In genomic region chr11:17923213-17923612, GRCh38 we compare ENCODE assay signal across 20 cellular contexts.
DNase-seq lines count a peak whose midpoint lies in the region; TF ChIP-seq lines count a peak whose summit lies in the region.
"Had no signal": no experiment of that assay in that cellular context is flagged by ENCODE, and none has a peak within 500 bp of the region (broad histone marks: within the 10 kb centered on the region; RNA-seq: fewer than 3 reads in every experiment).

No MANE protein-coding gene starts in this region.

- H3K36me3 ChIP-seq in cardiac muscle cell (no peaks in the 10 kb centered on the region), ascending aorta (peaks cover 0 to 2% of the 10 kb centered on the region in 2 donors)

- TF ChIP-seq CTCF in AG10803 (conservative IDR thresholded peaks at IDR 0.05; ENCODE audit: low read length) (no peak), cardiac muscle cell (IDR thresholded peaks at IDR 0.05; ENCODE audit: low read depth, low read length) (no peak), nephron (IDR thresholded peaks at IDR 0.05; ENCODE audit: unreplicated experiment in 3 of 3) (no peak), ascending aorta (IDR thresholded peaks at IDR 0.05) (no peak), endothelial cell (IDR thresholded peaks at IDR 0.05; ENCODE audit: unreplicated experiment) (no peak)

- intact Hi-C loops in ascending aorta (cut with DNase I): no loop called here

- H3K9me3 Mint-ChIP-seq in nephron (no peaks in the 10 kb centered on the region), endothelial cell (ENCODE audit: unreplicated experiment) (no peaks in the 10 kb centered on the region)
- H3K9me3 Mint-ChIP-seq: activated CD8-positive, alpha-beta T cell treated with anti-CD3 and anti-CD28 coated beads for 36 hours; activated naive CD8-positive, alpha-beta T cell treated with anti-CD3 and anti-CD28 coated beads, Interleukin-2, amount 10 ng/mL, durations not matched to agents 7 days and 5 days; naive thymus-derived CD4-positive, alpha-beta T cell; T-cell had no signal

- peaks cover 58% of the 10 kb centered on the region for H3K4me1 Mint-ChIP-seq in nephron
- peaks cover 5% of the 10 kb centered on the region for H3K4me1 Mint-ChIP-seq in endothelial cell (ENCODE audit: unreplicated experiment)
- H3K4me1 Mint-ChIP-seq: T-cell had no signal

- H3K36me3 Mint-ChIP-seq in nephron (ENCODE audit: low read depth) (no peaks in the 10 kb centered on the region), endothelial cell (ENCODE audit: low read depth, unreplicated experiment) (no peaks in the 10 kb centered on the region)

- peak overlapping the region; percentile 87 for H3K27ac ChIP-seq in cardiac muscle cell
- no peak overlapping the region for H3K27ac ChIP-seq in ascending aorta
- H3K27ac ChIP-seq: VCaP had no signal

- H3K27me3 ChIP-seq in cardiac muscle cell: no peaks in the 10 kb centered on the region
- no peaks in the 10 kb centered on the region for H3K27me3 ChIP-seq in ascending aorta

- H3K27me3 Mint-ChIP-seq in nephron (ENCODE audit: low read depth) (no peaks in the 10 kb centered on the region), endothelial cell (ENCODE audit: unreplicated experiment) (no peaks in the 10 kb centered on the region)
- H3K27me3 Mint-ChIP-seq: activated CD8-positive, alpha-beta T cell treated with anti-CD3 and anti-CD28 coated beads for 36 hours; activated naive CD8-positive, alpha-beta T cell treated with anti-CD3 and anti-CD28 coated beads, Interleukin-2, amount 10 ng/mL, durations not matched to agents 7 days and 5 days; naive thymus-derived CD4-positive, alpha-beta T cell; T-cell had no signal

- no peak overlapping the region for H3K4me3 ChIP-seq in AG10803 (ENCODE audit: low read length)
- no peak overlapping the region for H3K4me3 ChIP-seq in cardiac muscle cell
- no peak overlapping the region for H3K4me3 ChIP-seq in ascending aorta

- H3K4me3 Mint-ChIP-seq in nephron (no peak overlapping the region), endothelial cell (ENCODE audit: unreplicated experiment) (no peak overlapping the region)
- H3K4me3 Mint-ChIP-seq: activated CD8-positive, alpha-beta T cell treated with anti-CD3 and anti-CD28 coated beads for 36 hours; activated naive CD8-positive, alpha-beta T cell treated with anti-CD3 and anti-CD28 coated beads, Interleukin-2, amount 10 ng/mL, durations not matched to agents 7 days and 5 days; naive thymus-derived CD4-positive, alpha-beta T cell; T-cell had no signal

- peak; percentile 40 for DNase-seq in AG10803 (ENCODE audit: low read depth)
- peak; percentile 57 for DNase-seq in astrocyte of the hippocampus (ENCODE audit: low read depth, low spot score)
- peak; percentile 68 to 77 for DNase-seq in cardiac muscle cell (ENCODE audit: low read depth in 1 of 2, low spot score in 1 of 2)
- no peak for DNase-seq in COR-L47 (lab: John Stamatoyannopoulos, UW)
- DNase-seq in GM19238 (ENCODE audit: insufficient read length, low spot score): no peak
- no peak for DNase-seq in ascending aorta (ENCODE audit: low spot score in 2 of 2)
- DNase-seq in endothelial cell (ENCODE audit: low spot score): no peak
- DNase-seq: activated CD8-positive, alpha-beta T cell treated with anti-CD3 and anti-CD28 coated beads for 36 hours; activated naive CD8-positive, alpha-beta T cell treated with anti-CD3 and anti-CD28 coated beads, Interleukin-2, amount 10 ng/mL, durations not matched to agents 7 days and 5 days; activated T-cell treated with anti-CD3 and anti-CD28 coated beads, Interleukin-2, amount 50 U/mL, for 48 hours; erythroblast; Kasumi-1; naive thymus-derived CD4-positive, alpha-beta T cell; NCI-H1417; NCI-H2227 treated with DMSO at 0.1 percent for 48 hours; NK-92 treated with Interleukin-12 subunit alpha and Interleukin-12 subunit beta, amount 100 ng/mL, for 24 hours; RPMI8226; T-cell had no signal

- H3K27ac Mint-ChIP-seq in nephron: peak overlapping the region in 2 of 3 experiments; percentile 22 to 34
- H3K27ac Mint-ChIP-seq in endothelial cell (ENCODE audit: unreplicated experiment): no peak overlapping the region
- H3K27ac Mint-ChIP-seq: activated CD8-positive, alpha-beta T cell treated with anti-CD3 and anti-CD28 coated beads for 36 hours; activated naive CD8-positive, alpha-beta T cell treated with anti-CD3 and anti-CD28 coated beads, Interleukin-2, amount 10 ng/mL, durations not matched to agents 7 days and 5 days; T-cell had no signal

- H3K9me3 ChIP-seq in cardiac muscle cell (ENCODE audit: low read depth): no peaks in the 10 kb centered on the region
- no peaks in the 10 kb centered on the region for H3K9me3 ChIP-seq in ascending aorta

- H3K4me1 ChIP-seq in cardiac muscle cell (ENCODE audit: low read depth) (no peaks in the 10 kb centered on the region), ascending aorta (no peaks in the 10 kb centered on the region)

Comparison
In these comparisons a context has a peak if more than half of its experiments do, and no peak if none do; other contexts are left out.
1. DNase-seq: peak in AG10803 (single experiment), astrocyte of the hippocampus (single experiment) and cardiac muscle cell (2 of 2); none in COR-L47 (single experiment), GM19238 (single experiment), ascending aorta (0 of 2) and endothelial cell (single experiment).